1 cellular context compared by ENCODE assay signal in genomic region chr3:124888482-124889441, GRCh38.
TF ChIP-seq lines count a peak whose summit lies in the region.

No MANE protein-coding gene starts in this region.

TF ChIP-seq in GM12878, 131 proteins besides CTCF, POLR2A, EP300 and RAD21:
- TF ChIP-seq ATF7 (IDR thresholded peaks at IDR 0.05; ENCODE audit: low read depth) (no peak), BMI1 (IDR thresholded peaks at IDR 0.05; ENCODE audit: borderline replicate concordance) (no peak), PKNOX1 (IDR thresholded peaks at IDR 0.05) (no peak), MTA2 (IDR thresholded peaks at IDR 0.05; ENCODE audit: low read depth) (no peak), HDAC2 (IDR thresholded peaks at IDR 0.05) (no peak), SKIL (IDR thresholded peaks at IDR 0.05; ENCODE audit: low read depth, poor library complexity, severe bottlenecking) (no peak), JUND (IDR thresholded peaks at IDR 0.05; ENCODE audit: low read depth, low read length) (no peak), JUNB (IDR thresholded peaks at IDR 0.05) (no peak), GATAD2B (conservative IDR thresholded peaks at IDR 0.05; ENCODE audit: low read depth) (no peak), IRF5 (IDR thresholded peaks at IDR 0.05; ENCODE audit: borderline replicate concordance) (no peak), SRF (IDR thresholded peaks at IDR 0.05; ENCODE audit: low read depth in 2 of 2, low read length in 2 of 2) (no peak), WRNIP1 (IDR thresholded peaks at IDR 0.05; ENCODE audit: borderline replicate concordance, low read depth, low read length) (no peak)
- TF ChIP-seq, protein P1, sequence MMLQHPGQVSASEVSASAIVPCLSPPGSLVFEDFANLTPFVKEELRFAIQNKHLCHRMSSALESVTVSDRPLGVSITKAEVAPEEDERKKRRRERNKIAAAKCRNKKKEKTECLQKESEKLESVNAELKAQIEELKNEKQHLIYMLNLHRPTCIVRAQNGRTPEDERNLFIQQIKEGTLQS (IDR thresholded peaks at IDR 0.05; ENCODE audit: borderline replicate concordance, extremely low read depth, low read depth, low read length), result no peak
